In genomic region chr4:155954118-155954503, GRCh38 we compare ENCODE assay signal across 1 cellular context.
TF ChIP-seq lines count a peak whose summit lies in the region.

No MANE protein-coding gene starts in this region.

TF ChIP-seq in HCT116, 20 proteins besides CTCF, POLR2A, EP300 and RAD21 (continued from another document):
- no peak for TF ChIP-seq ZBTB33 (IDR thresholded peaks at IDR 0.05; ENCODE audit: extremely low read depth, insufficient replicate concordance, low read length)
- no peak for TF ChIP-seq ATF3 (IDR thresholded peaks at IDR 0.05)
- TF ChIP-seq EZH2 (IDR thresholded peaks at IDR 0.05), result no peak
